ENCODE assay signal across 18 cellular contexts in the genomic region with DNA sequence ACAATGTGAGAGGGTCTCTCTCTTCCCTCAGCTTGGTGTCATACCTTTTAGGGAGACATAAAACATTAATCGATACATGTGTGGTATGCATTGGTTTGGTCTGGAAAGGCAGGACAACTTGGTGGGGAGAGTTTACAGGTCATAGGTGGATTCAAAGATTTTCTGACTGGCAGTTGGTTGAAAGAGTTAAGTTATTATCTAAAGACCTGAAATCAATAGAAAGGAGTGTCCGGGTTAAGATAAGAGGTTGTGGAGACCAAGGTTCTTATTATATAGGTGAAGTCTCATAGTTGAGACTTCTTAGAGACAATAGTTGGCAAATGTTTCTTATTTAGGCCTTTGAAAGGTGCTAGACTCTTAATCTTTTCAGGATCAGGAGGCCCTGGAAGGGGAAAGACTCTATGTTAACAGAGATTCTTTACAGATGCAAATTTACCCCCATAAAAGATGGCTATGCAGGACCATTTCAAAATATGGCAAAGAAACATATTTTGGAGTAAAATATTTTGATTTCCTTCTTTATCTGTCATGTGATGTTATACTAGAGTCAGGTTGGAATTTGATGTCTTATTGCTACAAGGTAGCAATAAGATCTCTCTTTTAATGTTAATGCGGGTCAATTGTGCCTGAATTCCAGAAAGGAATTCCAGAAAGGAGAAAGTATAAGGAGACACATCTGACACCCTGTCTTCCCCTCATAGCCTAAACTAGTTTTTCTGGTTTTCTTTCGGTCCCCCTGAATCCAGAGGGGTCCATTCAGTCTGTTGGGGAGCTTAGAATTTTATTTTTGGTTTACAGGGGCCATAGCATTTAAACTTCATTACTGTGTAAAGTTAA. TPM values are rescaled to one million over a fixed set of nuclear protein-coding genes. Genes with fewer than 3 reads are reported as not detected.
DNase-seq lines count a peak whose midpoint lies in the region; ATAC-seq, FAIRE-seq and TF ChIP-seq lines count a peak whose summit lies in the region.
"Had no signal": no experiment of that assay in that cellular context is flagged by ENCODE, and none has a peak within 500 bp of the region (broad histone marks: within the 10 kb centered on the region; RNA-seq: fewer than 3 reads in every experiment).

No MANE protein-coding gene starts in this region.

- no peaks in the 10 kb centered on the region for H4K20me1 ChIP-seq in OCI-LY3 (ENCODE audit: insufficient read depth, low read length)
- H4K20me1 ChIP-seq in hepatocyte (ENCODE audit: insufficient read depth, poor library complexity, severe bottlenecking) = no peaks in the 10 kb centered on the region

- H3K27ac Mint-ChIP-seq in Calu3 (ENCODE audit: unreplicated experiment) = peak overlapping the region; percentile 90

- H3K27me3 ChIP-seq in OCI-LY3 (ENCODE audit: low read depth, low read length) = no peaks in the 10 kb centered on the region
- no peaks in the 10 kb centered on the region for H3K27me3 ChIP-seq in hepatocyte
- no peaks in the 10 kb centered on the region for H3K27me3 ChIP-seq in prostate gland (replicated peaks; ENCODE audit: insufficient read depth)

- H3K4me3 ChIP-seq in OCI-LY3 (ENCODE audit: low read length) = peak overlapping the region; percentile 3; the same call in 1 of the 2 replicates
- no peak overlapping the region for H3K4me3 ChIP-seq in hepatocyte
- H3K4me3 ChIP-seq in prostate gland = no peak overlapping the region
- H3K4me3 ChIP-seq: A549, GM23248 had no signal

- FAIRE-seq in D721Med (lab: Jason Lieb, UNC) = no peak
- FAIRE-seq: A549, G401.6, GM12891 had no signal

- H3K27me3 Mint-ChIP-seq in Calu3 (ENCODE audit: unreplicated experiment) = no peaks in the 10 kb centered on the region

- no TSS peak for BruUV-seq in Calu3 (replicated peaks; lab: Mats Ljungman, UMichigan)

- peaks cover 22% of the 10 kb centered on the region for H3K36me3 ChIP-seq in OCI-LY3 (replicated peaks; ENCODE audit: low read depth, low read length)
- H3K36me3 ChIP-seq in hepatocyte (replicated peaks; ENCODE audit: insufficient read depth, low read depth) = no peaks in the 10 kb centered on the region
- no peaks in the 10 kb centered on the region for H3K36me3 ChIP-seq in prostate gland

- CTCF ChIA-PET in Calu3 (lab: Charles Lee) = interaction anchor here (0.9 kb wide), 1 partner anchor 12 kb away, joined by 3 read pairs; no protein-coding TSS in a partner anchor

- intact Hi-C loops in Calu3 (cut with micrococcal nuclease; ENCODE audit: unreplicated experiment) (no loop called here), prostate gland (cut with DNase I) (loop anchor here (5.0 kb wide), 1 partner anchor 180 kb away; no protein-coding TSS in a partner anchor)

- H3K27ac ChIP-seq in OCI-LY3 (ENCODE audit: low read length) (peak overlapping the region; percentile 99), hepatocyte (peak overlapping the region; percentile 52), prostate gland (peak overlapping the region; percentile 21 to 22)
- H3K27ac ChIP-seq: A549, GM23248 had no signal

- TF ChIP-seq CTCF in Calu3 (IDR thresholded peaks at IDR 0.05; ENCODE audit: unreplicated experiment) (no peak), OCI-LY3 (IDR thresholded peaks at IDR 0.05; ENCODE audit: low read depth, low read length) (no peak), hepatocyte (IDR thresholded peaks at IDR 0.05; ENCODE audit: poor library complexity) (no peak), prostate gland (IDR thresholded peaks at IDR 0.05) (no peak), D721Med (IDR thresholded peaks at IDR 0.05; ENCODE audit: insufficient read depth, missing control alignments) (no peak)

- H2AFZ ChIP-seq in OCI-LY3 (ENCODE audit: low read depth, low read length) (no peak overlapping the region), hepatocyte (peak overlapping the region; percentile 26)
- H2AFZ ChIP-seq: GM23248 had no signal

- peaks cover 3% of the 10 kb centered on the region for H3K9me3 Mint-ChIP-seq in Calu3 (ENCODE audit: low read depth, unreplicated experiment)

- TF ChIP-seq POLR2A in prostate gland (IDR thresholded peaks at IDR 0.05) (no peak), GM18505 (IDR thresholded peaks at IDR 0.05; ENCODE audit: borderline replicate concordance, extremely low read depth, insufficient read depth, insufficient read length) (no peak)

- H3K9ac ChIP-seq in OCI-LY3 (ENCODE audit: low read length) = peak overlapping the region; percentile 65
- H3K9ac ChIP-seq: GM23248 had no signal

- H3K4me1 ChIP-seq in OCI-LY3 (ENCODE audit: low read length) (peaks cover 91% of the 10 kb centered on the region), hepatocyte (ENCODE audit: insufficient read depth) (peaks cover 19% of the 10 kb centered on the region), prostate gland (replicated peaks) (no peaks in the 10 kb centered on the region)
- H3K4me1 ChIP-seq: A549 had no signal

- peak overlapping the region; percentile 25 for H3K4me3 Mint-ChIP-seq in Calu3 (ENCODE audit: low read depth, unreplicated experiment)

- H3K79me2 ChIP-seq in OCI-LY3 (ENCODE audit: low read length) (peaks cover 27% of the 10 kb centered on the region), hepatocyte (no peaks in the 10 kb centered on the region)

- H3K9me2 ChIP-seq in hepatocyte (replicated peaks; ENCODE audit: insufficient read depth) = no peaks in the 10 kb centered on the region

- DNase-seq in Calu3 (no peak), hepatocyte (ENCODE audit: low spot score) (no peak), prostate gland (ENCODE audit: low spot score) (no peak), D721Med (ENCODE audit: insufficient read length, low spot score) (no peak)
- no peak for DNase-seq in activated CD4-positive, alpha-beta T cell treated with anti-CD3 and anti-CD28 coated beads for 48 hours
- DNase-seq: DMS79 treated with DMSO at 0.1 percent for 48 hours, GM23248, IMR-90, NCI-H1417, NCI-H2029, NCI-H510A treated with DMSO at 0.1 percent for 48 hours, SHP77 treated with DMSO at 0.1 percent for 48 hours had no signal

- peaks cover 81% of the 10 kb centered on the region for H3K4me1 Mint-ChIP-seq in Calu3 (ENCODE audit: low read depth, unreplicated experiment)

- H3K36me3 Mint-ChIP-seq in Calu3 (ENCODE audit: insufficient read depth, unreplicated experiment) = peaks cover 29% of the 10 kb centered on the region

- H3K4me2 ChIP-seq in OCI-LY3 (ENCODE audit: low read length) (peak overlapping the region; percentile 75), hepatocyte (no peak overlapping the region)
- H3K4me2 ChIP-seq: A549 had no signal

- ATAC-seq in HG02759 (IDR thresholded peaks at IDR 0.05; ENCODE audit: unreplicated experiment) (no peak), GM18505 (IDR thresholded peaks at IDR 0.05; ENCODE audit: unreplicated experiment) (no peak)
- ATAC-seq: A549 had no signal

- WGBS in hepatocyte (ENCODE audit: low lambda C conversion rate, missing lambda C conversion rate) = 59% methylated on average over 4 of the region's 4 CpGs
- 72% methylated on average over 4 of the region's 4 CpGs for WGBS in prostate gland

- H3K9me3 ChIP-seq in OCI-LY3 (ENCODE audit: insufficient read depth, low read length) (peaks cover 9% of the 10 kb centered on the region; the same call in 1 of the 2 replicates), hepatocyte (ENCODE audit: low read depth) (no peaks in the 10 kb centered on the region), prostate gland (no peaks in the 10 kb centered on the region)

RNA-seq across cellular contexts. Expression of a gene that starts 59.2 kb away (rescaled TPM):
- total RNA-seq in Calu3 (2022) (3.0 and 3.7 TPM in 2 replicates), hepatocyte (12.2 TPM in 2 replicates), prostate gland (10 to 100 TPM; 11.6 to 26.2 TPM)
- polyA plus RNA-seq in hepatocyte = 8.0 and 8.8 TPM in 2 replicates

Comparison
In these comparisons a context has a peak if more than half of its experiments do, and no peak if none do; other contexts are left out.
1. H3K27ac ChIP-seq: peak in every context shown above with its lines; median percentile 99 in OCI-LY3; 52 in hepatocyte; 22 in prostate gland.